ENCODE assay signal across 9 cellular contexts in the genomic region with DNA sequence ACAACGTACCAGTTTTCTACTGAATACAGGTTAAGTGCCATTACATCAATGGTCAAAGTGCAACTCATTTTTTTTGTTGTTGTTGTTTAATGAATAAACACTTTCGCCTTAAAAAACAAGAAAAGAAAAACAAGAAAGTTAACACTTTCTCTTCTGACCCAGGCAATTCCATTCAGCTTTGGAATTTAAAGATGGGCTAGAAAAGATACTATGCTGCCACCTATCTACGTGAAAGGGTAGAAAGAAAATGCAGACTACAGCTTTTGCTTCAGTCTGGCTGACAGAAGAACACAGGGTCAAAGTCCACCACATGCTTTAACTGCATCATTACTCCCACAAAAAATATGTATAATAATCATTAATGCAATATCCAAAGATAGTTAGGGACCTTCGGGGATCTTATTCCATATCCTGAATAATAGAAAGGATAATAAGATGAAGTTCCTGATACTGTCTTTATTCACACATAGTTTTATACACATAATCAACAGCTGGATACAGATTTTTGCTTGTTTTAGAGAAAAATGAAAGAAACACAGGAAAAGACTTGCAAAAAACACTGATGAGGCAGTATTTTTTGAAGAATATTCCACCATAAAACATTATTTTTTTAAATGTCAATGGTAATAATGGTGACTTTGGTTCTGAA. TPM values are rescaled to one million over a fixed set of nuclear protein-coding genes. Genes with fewer than 3 reads are reported as not detected.
DNase-seq lines count a peak whose midpoint lies in the region; ATAC-seq, FAIRE-seq and TF ChIP-seq lines count a peak whose summit lies in the region.
"Had no signal": no experiment of that assay in that cellular context is flagged by ENCODE, and none has a peak within 500 bp of the region (broad histone marks: within the 10 kb centered on the region; RNA-seq: fewer than 3 reads in every experiment).

No MANE protein-coding gene starts in this region.

- H3K4me1 ChIP-seq in H1 (replicated peaks in 1 of 4; ENCODE audit: control insufficient read depth in 3 of 4, insufficient read depth in 4 of 4, low read length in 3 of 4) (no peaks in the 10 kb centered on the region; a peak in 1 of 7 replicates), psoas muscle (no peaks in the 10 kb centered on the region)
- H3K4me1 ChIP-seq: BLaER1 treated with 17β-estradiol and CSF1 and Interleukin-3, amounts not matched to agents 10 nM and 100 nM had no signal

- no peaks in the 10 kb centered on the region for H3K79me1 ChIP-seq in H1 (ENCODE audit: low read depth, low read length)

- DNase-seq in NCI-H1105 treated with DMSO at 0.1 percent for 48 hours (lab: John Stamatoyannopoulos, UW) (peak; percentile 56), NCI-H1105 (lab: John Stamatoyannopoulos, UW) (no peak), NCI-H526 (lab: John Stamatoyannopoulos, UW) (peak; percentile 52 to 89), H1 (ENCODE audit: low read depth in 1 of 2, low spot score in 2 of 2) (no peak), psoas muscle (no peak)
- no peak for DNase-seq in stimulated activated naive CD4-positive, alpha-beta T cell treated with Interleukin-2 at 50 U/mL for 16 hours (lab: John Stamatoyannopoulos, UW)

- H3K9me3 ChIP-seq in H1 (ENCODE audit: insufficient read depth in 2 of 2, low read depth in 1 of 2, low read length in 1 of 2) (peaks cover 3 to 8% of the 10 kb centered on the region in 2 experiments; a peak in 3 of 4 replicates), psoas muscle (peaks cover 10% of the 10 kb centered on the region)

- no peak overlapping the region for H2AFZ ChIP-seq in H1 (ENCODE audit: low read length)

- CTCF ChIA-PET in H1 (lab: Charles Lee; ENCODE audit: partially characterized antibody): interaction anchor here (0.5 to 2.2 kb wide), 27 partner anchors 9 to 1579 kb away, joined by 3 to 10 read pairs (median 3); a partner anchor contains a TSS

- no peak overlapping the region for H2BK5ac ChIP-seq in H1 (ENCODE audit: low read depth, low read length)

- no peak overlapping the region for H3K23ac ChIP-seq in H1 (ENCODE audit: insufficient read length)

- H3K27me3 ChIP-seq in H1 (replicated peaks in 1 of 4; ENCODE audit: control insufficient read depth in 3 of 4, extremely low read depth in 1 of 4, insufficient read depth in 3 of 4, low read length in 3 of 4) (no peaks in the 10 kb centered on the region), psoas muscle (ENCODE audit: insufficient read depth in 3 of 3, low read length in 2 of 3) (no peaks in the 10 kb centered on the region)
- H3K27me3 ChIP-seq: BLaER1 treated with 17β-estradiol and CSF1 and Interleukin-3, amounts not matched to agents 10 nM and 100 nM had no signal

- TF ChIP-seq CTCF in H1 (IDR thresholded peaks at IDR 0.05; ENCODE audit: control extremely low read depth in 1 of 3, insufficient read depth in 1 of 3, low read depth in 1 of 3, low read length in 3 of 3) (peak in 2 of 3 experiments; percentile 55 to 68; a peak in 2 of 4 replicates), psoas muscle (IDR thresholded peaks at IDR 0.05) (peak; percentile 47)

- no peak overlapping the region for H3K4ac ChIP-seq in H1 (replicated peaks; ENCODE audit: insufficient read length, low read depth, low read length)

- H3K27ac ChIP-seq in H1 (ENCODE audit: low read depth, low read length) (no peak overlapping the region), psoas muscle (no peak overlapping the region)
- H3K27ac ChIP-seq: BLaER1 treated with 17β-estradiol and CSF1 and Interleukin-3, amounts not matched to agents 10 nM and 100 nM had no signal

- no peak overlapping the region for H2BK20ac ChIP-seq in H1 (ENCODE audit: low read length)

- H3K23me2 ChIP-seq in H1 (ENCODE audit: low read depth, low read length): peaks cover 2% of the 10 kb centered on the region; the same call in 1 of the 2 replicates

- no peak overlapping the region for H3K9ac ChIP-seq in H1 (replicated peaks in 1 of 4; ENCODE audit: extremely low read depth in 1 of 4, low read depth in 3 of 4, low read length in 3 of 4)
- H3K9ac ChIP-seq: BLaER1 treated with 17β-estradiol and CSF1 and Interleukin-3, amounts not matched to agents 10 nM and 100 nM had no signal

- FAIRE-seq in H1 (lab: Jason Lieb, UNC): peak; percentile 99

- H3K56ac ChIP-seq in H1 (replicated peaks; ENCODE audit: insufficient read length, low read depth, low read length): no peak overlapping the region

- no peaks in the 10 kb centered on the region for H3K79me2 ChIP-seq in H1 (ENCODE audit: control insufficient read depth in 1 of 2, insufficient read depth in 2 of 2, low read length in 2 of 2)

- no peaks in the 10 kb centered on the region for H4K20me1 ChIP-seq in H1 (replicated peaks in 1 of 2; ENCODE audit: control insufficient read depth in 1 of 2, insufficient read depth in 2 of 2, low read length in 2 of 2)
- H4K20me1 ChIP-seq: BLaER1 treated with 17β-estradiol and CSF1 and Interleukin-3, amounts not matched to agents 10 nM and 100 nM had no signal

- H4K8ac ChIP-seq in H1 (ENCODE audit: extremely low read depth, insufficient read depth, low read length): no peak overlapping the region

- H3K4me2 ChIP-seq in H1 (ENCODE audit: insufficient read depth in 1 of 2, low read depth in 2 of 2, low read length in 2 of 2): no peak overlapping the region
- H3K4me2 ChIP-seq: BLaER1 treated with 17β-estradiol and CSF1 and Interleukin-3, amounts not matched to agents 10 nM and 100 nM had no signal

- H3K36me3 ChIP-seq in H1 (ENCODE audit: control insufficient read depth in 2 of 4, insufficient read depth in 4 of 4, low read length in 3 of 4) (peaks cover 0 to 5% (median 0%) of the 10 kb centered on the region in 4 experiments; a peak in 2 of 8 replicates), psoas muscle (ENCODE audit: insufficient read depth in 1 of 2, low read depth in 1 of 2) (peaks cover 0 to 10% of the 10 kb centered on the region in 2 donors)

- no peak overlapping the region for H2BK120ac ChIP-seq in H1 (replicated peaks; ENCODE audit: low read depth, low read length)

- no peak overlapping the region for H2BK12ac ChIP-seq in H1 (ENCODE audit: low read depth, low read length)

- no peak for TF ChIP-seq EP300 in H1 (IDR thresholded peaks at IDR 0.05; ENCODE audit: borderline replicate concordance in 1 of 2, low read depth in 2 of 2, low read length in 2 of 2)

- TF ChIP-seq RAD21 in H1 (IDR thresholded peaks at IDR 0.05 in 1 of 2, conservative IDR thresholded peaks at IDR 0.05 in 1 of 2; ENCODE audit: low read depth in 2 of 2, low read length in 2 of 2): peak; percentile 71 to 76

- no peak for TF ChIP-seq POLR2A in H1 (IDR thresholded peaks at IDR 0.05; ENCODE audit: control extremely low read depth in 1 of 2, low read depth in 2 of 2, low read length in 2 of 2)

- H2AK5ac ChIP-seq in H1 (ENCODE audit: low read depth, low read length): no peak overlapping the region

- H3K4me3 ChIP-seq in H1 (ENCODE audit: extremely low read depth in 1 of 4, insufficient read depth in 2 of 4, low read depth in 3 of 4, low read length in 4 of 4) (no peak overlapping the region), psoas muscle (no peak overlapping the region)
- H3K4me3 ChIP-seq: BLaER1 treated with 17β-estradiol and CSF1 and Interleukin-3, amounts not matched to agents 10 nM and 100 nM had no signal

- WGBS in H1 (ENCODE audit: extremely low coverage in 1 of 2, insufficient coverage in 1 of 2, insufficient read length in 1 of 2, insufficient replicate concordance in 2 of 2, low coverage in 1 of 2, low lambda C conversion rate in 2 of 2, missing lambda C conversion rate in 1 of 2), 2 experiments: 41% methylated on average over 4 of the region's 4 CpGs; no CpG with 5 or more reads in 1 of the 2 experiments
- 71 to 76% (median 74%) methylated on average over 4 of the region's 4 CpGs for WGBS in psoas muscle, 3 donors

- peak in 1 of 4 donors; percentile 53 for ATAC-seq in psoas muscle
- ATAC-seq in HG02884 (IDR thresholded peaks at IDR 0.05; ENCODE audit: unreplicated experiment): no peak
- ATAC-seq in GM21526 (IDR thresholded peaks at IDR 0.05; ENCODE audit: low FRiP score, unreplicated experiment): no peak

- no peak overlapping the region for H3K14ac ChIP-seq in H1 (ENCODE audit: insufficient read length)

- H4K91ac ChIP-seq in H1 (replicated peaks; ENCODE audit: insufficient read length, low read length): no peak overlapping the region

- POLR2A ChIA-PET in H1 (lab: Charles Lee; ENCODE audit: partially characterized antibody): interaction anchor here (1.3 kb wide), 1 partner anchor 106 kb away, joined by 4 read pairs; no protein-coding TSS in a partner anchor

- H2BK15ac ChIP-seq in H1 (ENCODE audit: low read length): no peak overlapping the region

- no peak overlapping the region for H4K5ac ChIP-seq in H1 (ENCODE audit: insufficient read length, low read depth, low read length)

- H3K18ac ChIP-seq in H1 (ENCODE audit: extremely low read depth, low read length): no peak overlapping the region

- intact Hi-C loops in psoas muscle (cut with DNase I): no loop called here

TF ChIP-seq in H1, 55 proteins besides CTCF, POLR2A, EP300 and RAD21 (continues in another document):
- no peak for TF ChIP-seq NANOG (IDR thresholded peaks at IDR 0.05; ENCODE audit: insufficient read depth, low read depth, low read length, poor library complexity, severe bottlenecking)

RNA-seq across cellular contexts. Expression of a gene that starts 40.4 kb away (rescaled TPM):
- total RNA-seq in H1 (2021; fragmentation: NEBNext Ultra II Directional; extraction: Animal tissue kit (Norgen Biotek cat#: 25700)): 4.8 and 6.0 TPM in 2 replicates
- polyA plus RNA-seq in H1 (2011; rRNA removed): 1.3 and 1.9 TPM in 2 replicates
- 2.3 TPM for polyA plus RNA-seq in H1 (2011; cell fraction: cytosol; rRNA removed)
- 2.0 TPM for polyA plus RNA-seq in H1 (2011; cell fraction: nucleus; rRNA removed)
- 0.79 to 3.2 TPM (median 1.3 TPM) in 4 replicates for polyA plus RNA-seq in H1 (2012, experiment 1 of 2)
- 0.18 TPM for polyA plus RNA-seq in H1 (2012, experiment 2 of 2)
- 4.4 TPM for polyA plus RNA-seq in H1 (2013, experiment 1 of 2)
- 4.2 TPM for polyA plus RNA-seq in H1 (2013, experiment 2 of 2)
- polyA minus RNA-seq in H1 (2011; rRNA and poly(A)+ RNA removed): 5.2 and 7.4 TPM in 2 replicates
- polyA minus RNA-seq in H1 (2011; cell fraction: cytosol; rRNA and poly(A)+ RNA removed): 2.1 TPM
- 19.1 TPM for polyA minus RNA-seq in H1 (2011; cell fraction: nucleus; rRNA and poly(A)+ RNA removed)
- total RNA-seq in psoas muscle: 1 to 10 TPM; 4.7 to 9.9 (median 6.7) TPM
- polyA plus RNA-seq in psoas muscle: 1 to 10 TPM; 2.2 to 7.3 (median 3.0) TPM

Comparison
In these comparisons a context has a peak if more than half of its experiments do, and no peak if none do; other contexts are left out.
1. DNase-seq: peak in NCI-H1105 treated with DMSO at 0.1 percent for 48 hours (single experiment) and NCI-H526 (2 of 2); none in NCI-H1105 (single experiment), H1 (0 of 2), psoas muscle (0 of 2) and stimulated activated naive CD4-positive, alpha-beta T cell treated with Interleukin-2 at 50 U/mL for 16 hours (single experiment).